Comparison of ENCODE assay signal across 9 cellular contexts in the genomic region with DNA sequence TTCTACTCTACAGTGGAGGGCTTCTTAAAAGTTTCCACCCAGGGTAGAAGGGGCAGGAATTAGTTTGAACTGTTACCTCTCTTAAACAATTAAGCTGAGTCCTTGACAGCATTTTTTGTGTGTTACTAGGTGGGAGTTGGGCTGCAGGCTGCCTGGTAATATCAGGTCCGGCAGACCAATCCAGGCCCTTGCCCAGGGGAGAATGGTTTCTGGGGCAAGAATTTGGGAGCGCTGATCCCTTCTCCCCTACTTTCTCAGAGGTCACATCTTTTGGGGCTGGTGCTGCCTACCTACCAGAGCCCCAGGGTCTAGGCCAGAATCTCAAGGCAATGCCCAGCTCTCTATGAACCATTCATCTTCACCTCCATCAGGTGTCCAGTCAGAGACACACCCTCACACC. TPM values are rescaled to one million over a fixed set of nuclear protein-coding genes. Genes with fewer than 3 reads are reported as not detected.
DNase-seq lines count a peak whose midpoint lies in the region; ATAC-seq and TF ChIP-seq lines count a peak whose summit lies in the region.
"Had no signal": no experiment of that assay in that cellular context is flagged by ENCODE, and none has a peak within 500 bp of the region (broad histone marks: within the 10 kb centered on the region; RNA-seq: fewer than 3 reads in every experiment).

No MANE protein-coding gene starts in this region.

- no peaks in the 10 kb centered on the region for H3K9me3 ChIP-seq in CD4-positive, alpha-beta memory T cell (ENCODE audit: control insufficient read depth in 1 of 2, low read length in 2 of 2)
- no peaks in the 10 kb centered on the region for H3K9me3 ChIP-seq in OCI-LY1 (ENCODE audit: low read length)
- H3K9me3 ChIP-seq in endocrine pancreas (ENCODE audit: control insufficient read depth, low read length) = no peaks in the 10 kb centered on the region
- no peaks in the 10 kb centered on the region for H3K9me3 ChIP-seq in neural progenitor cell (ENCODE audit: low read depth)

- H3F3A ChIP-seq in OCI-LY1 (ENCODE audit: insufficient read depth, low read length) = no peaks in the 10 kb centered on the region
- peaks cover 4% of the 10 kb centered on the region for H3F3A ChIP-seq in neural progenitor cell (ENCODE audit: low read depth)

- H3K36me3 ChIP-seq in CD4-positive, alpha-beta memory T cell (ENCODE audit: insufficient read depth, low read length) = peaks cover 18% of the 10 kb centered on the region
- H3K36me3 ChIP-seq in OCI-LY1 (ENCODE audit: insufficient read depth, low read length) (peaks cover 21% of the 10 kb centered on the region), endocrine pancreas (ENCODE audit: control insufficient read depth, insufficient read depth, low read length) (peaks cover 9% of the 10 kb centered on the region), neural progenitor cell (no peaks in the 10 kb centered on the region)

- CTCF ChIA-PET in CD4-positive, alpha-beta memory T cell (lab: Charles Lee; ENCODE audit: partially characterized antibody) = interaction anchor here (1.5 to 2.3 kb wide), 3 partner anchors 17 to 264 kb away, joined by 4 to 5 read pairs (median 5); partner anchors contain the start of gene NOLC1

- peak overlapping the region; percentile 82 for H3K9ac ChIP-seq in OCI-LY1 (ENCODE audit: low read length)
- H3K9ac ChIP-seq in endocrine pancreas (ENCODE audit: control insufficient read depth, insufficient read depth, low read length) = peak overlapping the region; percentile 58
- peak overlapping the region; percentile 71 for H3K9ac ChIP-seq in neural progenitor cell

- peaks cover 38% of the 10 kb centered on the region for H3K4me1 ChIP-seq in CD4-positive, alpha-beta memory T cell (ENCODE audit: insufficient read depth, low read length)
- H3K4me1 ChIP-seq in OCI-LY1 (ENCODE audit: insufficient read depth, low read length, severe bottlenecking) (peaks cover 28% of the 10 kb centered on the region), endocrine pancreas (ENCODE audit: control insufficient read depth, insufficient read depth, low read length) (no peaks in the 10 kb centered on the region), neural progenitor cell (peaks cover 16% of the 10 kb centered on the region)

- H4K20me1 ChIP-seq in OCI-LY1 (ENCODE audit: insufficient read depth, low read length) (no peaks in the 10 kb centered on the region), neural progenitor cell (ENCODE audit: low read depth) (peaks cover 55% of the 10 kb centered on the region)

- H3K9me2 ChIP-seq in OCI-LY1 (ENCODE audit: low read depth, low read length) = no peaks in the 10 kb centered on the region

- intact Hi-C loops in CD4-positive, alpha-beta memory T cell (cut with micrococcal nuclease) = loop anchor here (5.0 kb wide), 2 partner anchors 93 to 328 kb away; partner anchors contain the start of gene ELOVL3

- ATAC-seq in GM18498 (IDR thresholded peaks at IDR 0.05; ENCODE audit: unreplicated experiment) = no peak

- no peak for TF ChIP-seq CTCF in OCI-LY1 (IDR thresholded peaks at IDR 0.05; ENCODE audit: low read length)
- no peak for TF ChIP-seq CTCF in neural progenitor cell (IDR thresholded peaks at IDR 0.05)

- H3K9me3 Mint-ChIP-seq in CD4-positive, alpha-beta memory T cell = peaks cover 0 to 2% (median 0%) of the 10 kb centered on the region in 8 donors
- H3K9me3 Mint-ChIP-seq in neural progenitor cell = no peaks in the 10 kb centered on the region

- peak overlapping the region; percentile 92 to 99 (median 96) for H3K4me3 Mint-ChIP-seq in CD4-positive, alpha-beta memory T cell
- peak overlapping the region; percentile 99 for H3K4me3 Mint-ChIP-seq in neural progenitor cell

- no peaks in the 10 kb centered on the region for H3K27me3 Mint-ChIP-seq in CD4-positive, alpha-beta memory T cell
- peaks cover 10% of the 10 kb centered on the region for H3K27me3 Mint-ChIP-seq in neural progenitor cell (ENCODE audit: insufficient read depth, low read depth)

- no peak overlapping the region for H2AFZ ChIP-seq in OCI-LY1 (ENCODE audit: low read length)
- H2AFZ ChIP-seq in neural progenitor cell (replicated peaks) = no peak overlapping the region

- no peak for DNase-seq in CD4-positive, alpha-beta memory T cell
- DNase-seq in neural progenitor cell (ENCODE audit: low spot score) (no peak), HPDE6-E6E7 (ENCODE audit: extremely low spot score) (no peak)
- no peak for DNase-seq in activated CD4-positive, CD25-positive, alpha-beta regulatory T cell (lab: John Stamatoyannopoulos, UW)
- no peak for DNase-seq in stimulated activated CD4-positive, alpha-beta T cell treated with anti-CD3 and anti-CD28 coated beads, Interleukin-4, amount 100 ng/mL, for 4 hours
- DNase-seq: NCI-H2029 treated with DMSO at 0.1 percent for 48 hours had no signal

- peaks cover 27 to 50% (median 38%) of the 10 kb centered on the region in 4 donors for H3K4me1 Mint-ChIP-seq in CD4-positive, alpha-beta memory T cell
- peaks cover 23% of the 10 kb centered on the region for H3K4me1 Mint-ChIP-seq in neural progenitor cell

- H3K27ac Mint-ChIP-seq in CD4-positive, alpha-beta memory T cell = peak overlapping the region; percentile 88 to 96 (median 95)
- H3K27ac Mint-ChIP-seq in neural progenitor cell = peak overlapping the region; percentile 70

- peaks cover 7 to 39% of the 10 kb centered on the region in 2 donors for H3K36me3 Mint-ChIP-seq in CD4-positive, alpha-beta memory T cell
- H3K36me3 Mint-ChIP-seq in neural progenitor cell = peaks cover 15% of the 10 kb centered on the region

- peak overlapping the region in 1 of 2 donors; percentile 61 for H3K4me3 ChIP-seq in CD4-positive, alpha-beta memory T cell (ENCODE audit: low read length in 2 of 2)
- H3K4me3 ChIP-seq in OCI-LY1 (ENCODE audit: low read depth, low read length, poor library complexity, severe bottlenecking) (peak overlapping the region; percentile 91), endocrine pancreas (ENCODE audit: control insufficient read depth, insufficient read depth, low read length) (peak overlapping the region; percentile 76), neural progenitor cell (peak overlapping the region; percentile 91)

- H3K27ac ChIP-seq in CD4-positive, alpha-beta memory T cell (ENCODE audit: low read depth, low read length) = peak overlapping the region; percentile 88
- H3K27ac ChIP-seq in OCI-LY1 (ENCODE audit: low read depth, low read length, poor library complexity, severe bottlenecking) (peak overlapping the region; percentile 38), neural progenitor cell (no peak overlapping the region)

- POLR2A ChIA-PET in CD4-positive, alpha-beta memory T cell (lab: Charles Lee; ENCODE audit: partially characterized antibody) = interaction anchor here (1.0 to 2.0 kb wide), 2 partner anchors 11 to 17 kb away, joined by 4 to 9 read pairs; partner anchors contain the start of gene NOLC1

- H3K79me2 ChIP-seq in OCI-LY1 (ENCODE audit: insufficient read depth, low read length) (peaks cover 40% of the 10 kb centered on the region), neural progenitor cell (ENCODE audit: low read depth) (peaks cover 66% of the 10 kb centered on the region)

- H3K4me2 ChIP-seq in OCI-LY1 (ENCODE audit: low read length) (peak overlapping the region; percentile 99), neural progenitor cell (peak overlapping the region; percentile 96)

- no peaks in the 10 kb centered on the region for H3K27me3 ChIP-seq in CD4-positive, alpha-beta memory T cell (ENCODE audit: insufficient read depth, low read length)
- H3K27me3 ChIP-seq in OCI-LY1 (ENCODE audit: insufficient read depth, low read length) = no peaks in the 10 kb centered on the region
- H3K27me3 ChIP-seq in endocrine pancreas (ENCODE audit: control insufficient read depth, insufficient read depth, low read length) = no peaks in the 10 kb centered on the region
- H3K27me3 ChIP-seq in neural progenitor cell = no peaks in the 10 kb centered on the region

RNA-seq across cellular contexts. Expression of gene PPRC1, which starts 1.6 kb away (rescaled TPM):
- total RNA-seq in CD4-positive, alpha-beta memory T cell = 10 to 100 TPM; 38.9 to 39.8 TPM
- polyA plus RNA-seq in CD4-positive, alpha-beta memory T cell = 10 to 100 TPM in 1 of 2 donors, 1 to 10 TPM in 1; 6.4 to 20.3 TPM
- 11.7 and 15.4 TPM in 2 replicates for total RNA-seq in neural progenitor cell (ENCODE audit: low replicate concordance)

RNA-seq across cellular contexts. Expression of gene LDB1, which starts 14.2 kb away (rescaled TPM):
- total RNA-seq in CD4-positive, alpha-beta memory T cell = 100 to 1,000 TPM; 131 to 135 TPM
- 10 to 100 TPM in 1 of 2 donors, 1 to 10 TPM in 1; 10.0 to 48.6 TPM for polyA plus RNA-seq in CD4-positive, alpha-beta memory T cell
- 46.4 and 79.2 TPM in 2 replicates for total RNA-seq in neural progenitor cell (ENCODE audit: low replicate concordance)

RNA-seq across cellular contexts. Expression of gene NOLC1, which starts 17.8 kb away (rescaled TPM):
- total RNA-seq in CD4-positive, alpha-beta memory T cell = 10 to 100 TPM; 63.7 to 71.6 TPM
- 10 to 100 TPM; 20.0 to 75.0 TPM for polyA plus RNA-seq in CD4-positive, alpha-beta memory T cell
- 74.7 and 80.6 TPM in 2 replicates for total RNA-seq in neural progenitor cell (ENCODE audit: low replicate concordance)
